13 cellular contexts compared by ENCODE assay signal in the genomic region with DNA sequence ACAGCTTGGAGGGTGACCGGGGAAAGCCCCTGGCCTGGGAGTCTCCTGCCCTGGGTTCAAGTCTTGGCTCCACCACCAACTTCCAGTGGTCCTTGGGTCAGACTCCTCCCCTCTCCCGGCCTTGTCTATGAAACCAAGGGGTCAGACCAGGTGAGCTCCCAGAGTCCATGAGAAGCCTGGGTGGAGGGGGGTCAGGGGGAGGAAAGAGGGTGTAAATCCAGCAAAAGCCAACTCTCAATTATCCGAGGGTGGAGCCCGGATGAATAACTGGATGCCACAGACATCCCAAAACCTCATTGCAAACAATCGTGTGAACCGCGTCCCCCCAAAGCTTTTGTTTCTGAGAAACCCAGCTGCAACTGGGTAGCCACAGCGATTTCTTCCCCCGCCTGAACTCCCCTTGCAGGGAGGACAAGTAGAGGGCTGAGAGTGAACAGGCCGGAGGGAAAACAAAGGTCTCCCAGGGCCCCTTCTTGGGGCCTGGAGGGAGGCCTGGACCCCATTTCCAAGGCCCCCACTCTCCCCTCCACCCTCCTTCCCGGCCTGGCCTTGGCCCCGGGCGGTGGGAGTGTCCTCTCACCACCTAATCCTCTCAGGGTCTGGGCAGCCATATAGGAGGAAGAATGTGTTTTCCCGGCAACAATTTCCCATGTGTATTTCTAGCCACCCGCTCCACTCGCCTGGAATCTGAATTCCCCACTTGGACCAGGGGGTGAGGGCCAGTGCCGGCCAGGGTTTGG. TPM values are rescaled to one million over a fixed set of nuclear protein-coding genes. Genes with fewer than 3 reads are reported as not detected.
DNase-seq lines count a peak whose midpoint lies in the region; ATAC-seq, FAIRE-seq and TF ChIP-seq lines count a peak whose summit lies in the region.
"Had no signal": no experiment of that assay in that cellular context is flagged by ENCODE, and none has a peak within 500 bp of the region (broad histone marks: within the 10 kb centered on the region; RNA-seq: fewer than 3 reads in every experiment).

No MANE protein-coding gene starts in this region.

- TF ChIP-seq CTCF in HepG2 (CRISPR knock-in tag; IDR thresholded peaks at IDR 0.05) (no peak), right lobe of liver (IDR thresholded peaks at IDR 0.05) (no peak), endothelial cell of umbilical vein (IDR thresholded peaks at IDR 0.05; ENCODE audit: extremely low read depth in 1 of 2, insufficient read depth in 1 of 2, low read depth in 1 of 2, low read length in 2 of 2) (no peak), osteoblast (IDR thresholded peaks at IDR 0.05; ENCODE audit: extremely low read depth, low read depth, low read length) (no peak)

- 16% methylated on average over 13 of the region's 17 CpGs for WGBS in HepG2 (ENCODE audit: low lambda C conversion rate)
- WGBS in right lobe of liver (ENCODE audit: insufficient coverage, low coverage, low lambda C conversion rate, missing lambda C conversion rate): 63% methylated on average over 5 of the region's 17 CpGs
- 11 to 16% methylated on average over 17 of the region's 17 CpGs for WGBS in aorta, 2 donors

- H3K27me3 ChIP-seq in HepG2 (ENCODE audit: control insufficient read depth in 1 of 2, insufficient read depth in 2 of 2, low read length in 2 of 2) (peaks cover 3 to 53% of the 10 kb centered on the region in 2 experiments; a peak in 4 of 5 replicates), right lobe of liver (no peaks in the 10 kb centered on the region), endothelial cell of umbilical vein (ENCODE audit: control insufficient read depth in 2 of 2, insufficient read depth in 2 of 2, low read length in 2 of 2) (no peaks in the 10 kb centered on the region), osteoblast (ENCODE audit: insufficient read depth, low read length) (no peaks in the 10 kb centered on the region), aorta (ENCODE audit: control insufficient read depth in 1 of 2, insufficient read depth in 2 of 2, low read length in 1 of 2) (no peaks in the 10 kb centered on the region)

- no peak overlapping the region for H3K9ac ChIP-seq in HepG2 (ENCODE audit: insufficient read depth, low read depth, low read length)
- no peak overlapping the region for H3K9ac ChIP-seq in endothelial cell of umbilical vein (replicated peaks; ENCODE audit: extremely low read depth, insufficient read depth, low read length)

- no peaks in the 10 kb centered on the region for H3K79me2 ChIP-seq in HepG2 (ENCODE audit: insufficient read depth, low read length)
- H3K79me2 ChIP-seq in endothelial cell of umbilical vein (ENCODE audit: control insufficient read depth, insufficient read depth, low read length): peaks cover 54% of the 10 kb centered on the region
- peaks cover 71% of the 10 kb centered on the region for H3K79me2 ChIP-seq in osteoblast (ENCODE audit: insufficient read depth, low read length)

- peaks cover 83% of the 10 kb centered on the region for H3K4me1 ChIP-seq in HepG2 (ENCODE audit: insufficient read depth, low read length)
- H3K4me1 ChIP-seq in right lobe of liver: peaks cover 0 to 35% (median 7%) of the 10 kb centered on the region in 4 donors
- H3K4me1 ChIP-seq in endothelial cell of umbilical vein (ENCODE audit: control insufficient read depth, extremely low read depth, insufficient read depth, low read length): peaks cover 22% of the 10 kb centered on the region
- peaks cover 40% of the 10 kb centered on the region for H3K4me1 ChIP-seq in osteoblast (ENCODE audit: insufficient read depth, low read length)
- H3K4me1 ChIP-seq in aorta (ENCODE audit: control insufficient read depth in 1 of 2, insufficient read depth in 2 of 2, low read length in 2 of 2): no peaks in the 10 kb centered on the region

- dilution Hi-C loops in endothelial cell of umbilical vein (cut with MboI; ENCODE audit: extremely low pct_ligation_motif_present, low sequenced_read_pairs): no loop called here

- POLR2A ChIA-PET in HepG2 (lab: Yijun Ruan, JAX): interaction anchor here (0.8 to 2.6 kb wide), 6 partner anchors 10 to 65 kb away, joined by 3 to 12 read pairs (median 3); partner anchors contain the start of gene TFAP4
- POLR2A ChIA-PET in endothelial cell of umbilical vein (lab: Charles Lee): no interaction called here

- peak overlapping the region in 1 of 3 experiments; percentile 69; a peak in 1 of 6 replicates for H3K4me3 ChIP-seq in HepG2 (replicated peaks in 1 of 3; ENCODE audit: insufficient read depth in 1 of 3, low read depth in 2 of 3, low read length in 3 of 3)
- H3K4me3 ChIP-seq in right lobe of liver: no peak overlapping the region
- no peak overlapping the region for H3K4me3 ChIP-seq in endothelial cell of umbilical vein (replicated peaks in 1 of 3; ENCODE audit: insufficient read depth in 1 of 3, low read depth in 1 of 3, low read length in 3 of 3)
- H3K4me3 ChIP-seq in osteoblast (ENCODE audit: insufficient read depth, low read length): peak overlapping the region; percentile 89
- no peak overlapping the region for H3K4me3 ChIP-seq in aorta (ENCODE audit: low read length in 2 of 2)
- H3K4me3 ChIP-seq: GM12878 had no signal

- H3K27ac ChIP-seq in HepG2 (ENCODE audit: extremely low read length, insufficient read depth, low read length) (no peak overlapping the region), right lobe of liver (no peak overlapping the region), endothelial cell of umbilical vein (ENCODE audit: insufficient read depth, low read depth, low read length) (peak overlapping the region; percentile 16), osteoblast (ENCODE audit: low read depth, low read length) (peak overlapping the region; percentile 60), aorta (ENCODE audit: low read depth in 1 of 2, low read length in 2 of 2) (peak overlapping the region; percentile 39 to 72)

- CTCF ChIA-PET in HepG2 (lab: Yijun Ruan, JAX; ENCODE audit: low intra/inter-chr PET ratio, low total read pairs): no interaction called here
- CTCF ChIA-PET in endothelial cell of umbilical vein (lab: Charles Lee): interaction anchor here (0.6 to 6.0 kb wide), 4 partner anchors 10 to 45 kb away, joined by 3 to 73 read pairs (median 5); partner anchors contain the start of gene TFAP4

- BruUV-seq in HepG2 (replicated peaks; lab: Mats Ljungman, UMichigan): TSS peak; percentile 60
- BruUV-seq in endothelial cell of umbilical vein (replicated peaks; lab: Mats Ljungman, UMichigan): no TSS peak

- no peak for TF ChIP-seq RAD21 in HepG2 (CRISPR knock-in tag; IDR thresholded peaks at IDR 0.05)

- no peak for TF ChIP-seq EP300 in HepG2 (IDR thresholded peaks at IDR 0.05; ENCODE audit: low read depth in 2 of 2, low read length in 2 of 2)
- TF ChIP-seq EP300 in HepG2 (CRISPR knock-in tag; IDR thresholded peaks at IDR 0.05; ENCODE audit: borderline replicate concordance): no peak

- FAIRE-seq in HepG2 (lab: Jason Lieb, UNC): no peak
- no peak for FAIRE-seq in endothelial cell of umbilical vein (lab: Jason Lieb, UNC)
- no peak for FAIRE-seq in urothelium cell line (lab: Jason Lieb, UNC)
- FAIRE-seq: GM12878 had no signal

- DNase-seq in HepG2 (ENCODE audit: low spot score) (no peak), right lobe of liver (no peak), endothelial cell of umbilical vein (ENCODE audit: low read depth, low spot score) (no peak), osteoblast (ENCODE audit: insufficient read length, low spot score, missing footprints) (peak; percentile 94), aorta (peak in 1 of 2 donors; percentile 51), urothelium cell line (ENCODE audit: low spot score) (no peak), cortex of kidney (lab: John Stamatoyannopoulos, UW) (no peak), CD1c-positive myeloid dendritic cell (ENCODE audit: extremely low spot score) (no peak)
- DNase-seq: activated T-cell treated with anti-CD3 and anti-CD28 coated beads for 4 hours, AML-193, midbrain, NCI-H2171 had no signal

- no peak for ATAC-seq in HepG2
- no peak for ATAC-seq in right lobe of liver
- no peak for ATAC-seq in aorta (ENCODE audit: low FRiP score)

- in situ Hi-C loops in HepG2 (cut with HindIII; ENCODE audit: extremely low pct_ligation_motif_present, low pct_unique_long_range_greater_than_20kb): no loop called here

- H3K9me3 ChIP-seq in HepG2 (ENCODE audit: low read length): no peaks in the 10 kb centered on the region
- H3K9me3 ChIP-seq in right lobe of liver: no peaks in the 10 kb centered on the region
- no peaks in the 10 kb centered on the region for H3K9me3 ChIP-seq in endothelial cell of umbilical vein (replicated peaks; ENCODE audit: control insufficient read depth, insufficient read depth, low read length)
- no peaks in the 10 kb centered on the region for H3K9me3 ChIP-seq in osteoblast (ENCODE audit: low read depth, low read length)
- no peaks in the 10 kb centered on the region for H3K9me3 ChIP-seq in aorta (ENCODE audit: control insufficient read depth, low read length)

- H4K20me1 ChIP-seq in HepG2 (ENCODE audit: insufficient read depth, low read length) (0 out of 2 replicates have a peak, but pooled peaks cover 3% of the 10 kb centered on the region), endothelial cell of umbilical vein (replicated peaks; ENCODE audit: control insufficient read depth, extremely low read depth, insufficient read depth, low read length) (no peaks in the 10 kb centered on the region), osteoblast (ENCODE audit: insufficient read depth, low read length) (peaks cover 60% of the 10 kb centered on the region)

- no peaks in the 10 kb centered on the region for H3K9me1 ChIP-seq in endothelial cell of umbilical vein (replicated peaks; ENCODE audit: control insufficient read depth, extremely low read depth, insufficient read depth, low read length)

- no peak for TF ChIP-seq POLR2A in HepG2 (IDR thresholded peaks at IDR 0.05; ENCODE audit: insufficient read depth in 1 of 2, low read depth in 2 of 2, low read length in 2 of 2)
- TF ChIP-seq POLR2A in right lobe of liver (IDR thresholded peaks at IDR 0.05): no peak
- no peak for TF ChIP-seq POLR2A in endothelial cell of umbilical vein (IDR thresholded peaks at IDR 0.05; ENCODE audit: low read depth, low read length)

- H2AFZ ChIP-seq in HepG2 (ENCODE audit: low read length): no peak overlapping the region
- H2AFZ ChIP-seq in endothelial cell of umbilical vein (ENCODE audit: low read depth, low read length): no peak overlapping the region
- H2AFZ ChIP-seq in osteoblast (ENCODE audit: low read length): no peak overlapping the region

- no peaks in the 10 kb centered on the region for H3K36me3 ChIP-seq in HepG2 (replicated peaks in 1 of 2; ENCODE audit: control insufficient read depth in 1 of 2, insufficient read depth in 2 of 2, low read length in 2 of 2)
- H3K36me3 ChIP-seq in right lobe of liver: no peaks in the 10 kb centered on the region
- no peaks in the 10 kb centered on the region for H3K36me3 ChIP-seq in endothelial cell of umbilical vein (ENCODE audit: control insufficient read depth in 2 of 2, extremely low read depth in 1 of 2, insufficient read depth in 2 of 2, low read length in 2 of 2)
- H3K36me3 ChIP-seq in osteoblast (ENCODE audit: insufficient read depth, low read length): no peaks in the 10 kb centered on the region
- no peaks in the 10 kb centered on the region for H3K36me3 ChIP-seq in aorta (ENCODE audit: control insufficient read depth in 1 of 2, insufficient read depth in 2 of 2, low read length in 1 of 2)

- H3K4me2 ChIP-seq in HepG2 (ENCODE audit: low read depth, low read length): peak overlapping the region; percentile 71; the same call in 1 of the 2 replicates
- H3K4me2 ChIP-seq in endothelial cell of umbilical vein (ENCODE audit: insufficient read depth, low read length): no peak overlapping the region
- H3K4me2 ChIP-seq in osteoblast (ENCODE audit: insufficient read depth, low read length): peak overlapping the region; percentile 85

- intact Hi-C loops in HepG2 (cut with micrococcal nuclease; ENCODE audit: unreplicated experiment): no loop called here
- intact Hi-C loops in right lobe of liver (cut with DNase I): no loop called here
- intact Hi-C loops in endothelial cell of umbilical vein (cut with micrococcal nuclease): no loop called here
- intact Hi-C loops in aorta (cut with DNase I): loop anchor here in 1 of 2 donors (5.0 to 10.0 kb wide), 2 partner anchors 54 to 364 kb away; partner anchors contain the start of gene VASN

RNA-seq across cellular contexts. Expression of gene GLIS2, which starts 2.5 kb away (rescaled TPM):
- total RNA-seq in HepG2 (2016; rRNA removed; fragmentation: Illumina TruSeq; extraction: Trizol) (0.24 and 0.29 TPM in 2 replicates), right lobe of liver (1 to 10 TPM in 5 of 6 experiments, under 1 TPM in 1; 0.79 to 2.6 (median 1.4) TPM), endothelial cell of umbilical vein (10.1 and 11.3 TPM in 2 replicates), osteoblast (5.0 and 5.4 TPM in 2 replicates), aorta (10 to 100 TPM; 37.3 to 72.6 TPM)
- 1.0 and 1.1 TPM in 2 replicates for total RNA-seq in HepG2 (2016; cell fraction: cytosol; rRNA removed; fragmentation: Illumina TruSeq; extraction: Trizol; ENCODE audit: low read depth)
- total RNA-seq in HepG2 (2016; cell fraction: insoluble cytoplasmic fraction; rRNA removed; fragmentation: Illumina TruSeq; extraction: Trizol): 0.18 and 0.30 TPM in 2 replicates
- 0.59 and 0.65 TPM in 2 replicates for total RNA-seq in HepG2 (2016; cell fraction: membrane; rRNA removed; fragmentation: Illumina TruSeq; extraction: Trizol)
- 0.34 and 0.63 TPM in 2 replicates for total RNA-seq in HepG2 (2016; cell fraction: nucleus; rRNA removed; fragmentation: Illumina TruSeq; extraction: Trizol)
- polyA plus RNA-seq in HepG2 (2011; rRNA removed) (0.28 and 0.39 TPM in 2 replicates), endothelial cell of umbilical vein (4.6 and 5.1 TPM in 2 replicates), aorta (10 to 100 TPM; 12.3 to 21.3 TPM)
- 0.17 and 0.18 TPM in 2 replicates for polyA plus RNA-seq in HepG2 (2011; cell fraction: cytosol; rRNA removed)
- 1.1 and 1.3 TPM in 2 replicates for polyA plus RNA-seq in HepG2 (2011; cell fraction: nucleus; rRNA removed)
- polyA plus RNA-seq in HepG2 (2012): 0.91 and 2.0 TPM in 2 replicates
- polyA plus RNA-seq in HepG2 (2016; cell fraction: cytosol; fragmentation: Illumina TruSeq; extraction: Trizol; ENCODE audit: low read depth): 0.27 and 0.43 TPM in 2 replicates
- 0.70 and 0.86 TPM in 2 replicates for polyA plus RNA-seq in HepG2 (2016; cell fraction: insoluble cytoplasmic fraction; fragmentation: Illumina TruSeq; extraction: Trizol; ENCODE audit: low read depth)
- 1.3 and 1.4 TPM in 2 replicates for polyA plus RNA-seq in HepG2 (2016; cell fraction: membrane; fragmentation: Illumina TruSeq; extraction: Trizol; ENCODE audit: low read depth)
- 1.6 and 1.8 TPM in 2 replicates for polyA plus RNA-seq in HepG2 (2016; cell fraction: nucleus; fragmentation: Illumina TruSeq; extraction: Trizol; ENCODE audit: insufficient read depth, low read depth)
- 0.44 and 3.2 TPM in 2 replicates for polyA minus RNA-seq in HepG2 (2011; rRNA and poly(A)+ RNA removed; ENCODE audit: low replicate concordance)
- 0.18 and 0.99 TPM in 2 replicates for polyA minus RNA-seq in HepG2 (2011; cell fraction: cytosol; rRNA and poly(A)+ RNA removed)
- 0.25 and 0.52 TPM in 2 replicates for polyA minus RNA-seq in HepG2 (2011; cell fraction: nucleus; rRNA and poly(A)+ RNA removed)
- polyA plus RNA-seq in endothelial cell of umbilical vein (2011; cell fraction: cytosol; rRNA removed): 5.2 and 7.1 TPM in 2 replicates
- polyA plus RNA-seq in endothelial cell of umbilical vein (2011; cell fraction: nucleus; rRNA removed): 4.7 and 5.8 TPM in 2 replicates
- 7.3 and 11.8 TPM in 2 replicates for polyA plus RNA-seq in endothelial cell of umbilical vein (2012)
- polyA minus RNA-seq in endothelial cell of umbilical vein: 2.0 and 3.2 TPM in 2 replicates
- 7.5 TPM for polyA minus RNA-seq in endothelial cell of umbilical vein (2011; cell fraction: cytosol; rRNA and poly(A)+ RNA removed)
- polyA minus RNA-seq in endothelial cell of umbilical vein (2011; cell fraction: nucleus; rRNA and poly(A)+ RNA removed): 1.0 and 2.9 TPM in 2 replicates

RNA-seq across cellular contexts. Expression of gene PAM16, which starts 32.8 kb away (rescaled TPM):
- 39.5 and 51.8 TPM in 2 replicates for total RNA-seq in HepG2 (2016; rRNA removed; fragmentation: Illumina TruSeq; extraction: Trizol)
- 62.7 and 78.9 TPM in 2 replicates for total RNA-seq in HepG2 (2016; cell fraction: cytosol; rRNA removed; fragmentation: Illumina TruSeq; extraction: Trizol; ENCODE audit: low read depth)
- 44.0 and 55.1 TPM in 2 replicates for total RNA-seq in HepG2 (2016; cell fraction: insoluble cytoplasmic fraction; rRNA removed; fragmentation: Illumina TruSeq; extraction: Trizol)
- total RNA-seq in HepG2 (2016; cell fraction: membrane; rRNA removed; fragmentation: Illumina TruSeq; extraction: Trizol): 48.0 and 59.1 TPM in 2 replicates
- total RNA-seq in HepG2 (2016; cell fraction: nucleus; rRNA removed; fragmentation: Illumina TruSeq; extraction: Trizol): 21.8 and 30.9 TPM in 2 replicates
- 51.5 and 64.5 TPM in 2 replicates for polyA plus RNA-seq in HepG2 (2011; rRNA removed)
- polyA plus RNA-seq in HepG2 (2011; cell fraction: cytosol; rRNA removed): 79.1 and 106 TPM in 2 replicates
- 59.7 and 63.8 TPM in 2 replicates for polyA plus RNA-seq in HepG2 (2011; cell fraction: nucleus; rRNA removed)
- 28.9 and 43.2 TPM in 2 replicates for polyA plus RNA-seq in HepG2 (2012)
- polyA plus RNA-seq in HepG2 (2016; cell fraction: cytosol; fragmentation: Illumina TruSeq; extraction: Trizol; ENCODE audit: low read depth): 51.5 and 69.1 TPM in 2 replicates
- 31.2 and 31.7 TPM in 2 replicates for polyA plus RNA-seq in HepG2 (2016; cell fraction: insoluble cytoplasmic fraction; fragmentation: Illumina TruSeq; extraction: Trizol; ENCODE audit: low read depth)
- 35.5 and 47.0 TPM in 2 replicates for polyA plus RNA-seq in HepG2 (2016; cell fraction: membrane; fragmentation: Illumina TruSeq; extraction: Trizol; ENCODE audit: low read depth)
- 70.3 and 85.7 TPM in 2 replicates for polyA plus RNA-seq in HepG2 (2016; cell fraction: nucleus; fragmentation: Illumina TruSeq; extraction: Trizol; ENCODE audit: insufficient read depth, low read depth)
- polyA minus RNA-seq in HepG2 (2011; rRNA and poly(A)+ RNA removed; ENCODE audit: low replicate concordance): 22.9 and 24.5 TPM in 2 replicates
- 13.2 and 17.4 TPM in 2 replicates for polyA minus RNA-seq in HepG2 (2011; cell fraction: cytosol; rRNA and poly(A)+ RNA removed)
- 12.3 and 12.9 TPM in 2 replicates for polyA minus RNA-seq in HepG2 (2011; cell fraction: nucleus; rRNA and poly(A)+ RNA removed)
- total RNA-seq in right lobe of liver: 10 to 100 TPM; 27.9 to 45.9 (median 32.8) TPM
- total RNA-seq in endothelial cell of umbilical vein: 35.8 and 40.0 TPM in 2 replicates
- 67.2 and 76.2 TPM in 2 replicates for polyA plus RNA-seq in endothelial cell of umbilical vein
- 44.4 and 44.5 TPM in 2 replicates for polyA plus RNA-seq in endothelial cell of umbilical vein (2011; cell fraction: cytosol; rRNA removed)
- polyA plus RNA-seq in endothelial cell of umbilical vein (2011; cell fraction: nucleus; rRNA removed): 29.7 and 31.7 TPM in 2 replicates
- 30.5 and 35.6 TPM in 2 replicates for polyA plus RNA-seq in endothelial cell of umbilical vein (2012)
- polyA minus RNA-seq in endothelial cell of umbilical vein: 13.0 and 13.5 TPM in 2 replicates
- polyA minus RNA-seq in endothelial cell of umbilical vein (2011; cell fraction: cytosol; rRNA and poly(A)+ RNA removed): 10.9 TPM
- 10.6 and 12.3 TPM in 2 replicates for polyA minus RNA-seq in endothelial cell of umbilical vein (2011; cell fraction: nucleus; rRNA and poly(A)+ RNA removed)
- 17.4 and 18.6 TPM in 2 replicates for total RNA-seq in osteoblast
- 10 to 100 TPM; 23.6 to 25.5 TPM for total RNA-seq in aorta
- polyA plus RNA-seq in aorta: 10 to 100 TPM; 41.7 to 65.2 TPM

RNA-seq across cellular contexts. Expression of gene TFAP4, which starts 45.5 kb away (rescaled TPM):
- total RNA-seq in HepG2 (2016; rRNA removed; fragmentation: Illumina TruSeq; extraction: Trizol) (10.4 and 12.2 TPM in 2 replicates), right lobe of liver (1 to 10 TPM; 2.6 to 5.8 (median 3.7) TPM), endothelial cell of umbilical vein (11.1 and 12.4 TPM in 2 replicates), osteoblast (6.5 and 9.1 TPM in 2 replicates), aorta (1 to 10 TPM; 3.8 to 8.0 TPM)
- 22.0 and 26.0 TPM in 2 replicates for total RNA-seq in HepG2 (2016; cell fraction: cytosol; rRNA removed; fragmentation: Illumina TruSeq; extraction: Trizol; ENCODE audit: low read depth)
- total RNA-seq in HepG2 (2016; cell fraction: insoluble cytoplasmic fraction; rRNA removed; fragmentation: Illumina TruSeq; extraction: Trizol): 8.6 and 13.4 TPM in 2 replicates
- 16.4 and 17.5 TPM in 2 replicates for total RNA-seq in HepG2 (2016; cell fraction: membrane; rRNA removed; fragmentation: Illumina TruSeq; extraction: Trizol)
- 6.4 and 7.5 TPM in 2 replicates for total RNA-seq in HepG2 (2016; cell fraction: nucleus; rRNA removed; fragmentation: Illumina TruSeq; extraction: Trizol)
- polyA plus RNA-seq in HepG2 (2011; rRNA removed) (13.0 and 15.6 TPM in 2 replicates), endothelial cell of umbilical vein (3.0 and 3.4 TPM in 2 replicates), aorta (1 to 10 TPM; 1.0 to 2.9 TPM)
- polyA plus RNA-seq in HepG2 (2011; cell fraction: cytosol; rRNA removed): 4.7 and 8.9 TPM in 2 replicates
- polyA plus RNA-seq in HepG2 (2011; cell fraction: nucleus; rRNA removed): 12.3 and 16.1 TPM in 2 replicates
- polyA plus RNA-seq in HepG2 (2012): 9.9 and 12.9 TPM in 2 replicates
- 4.9 and 5.3 TPM in 2 replicates for polyA plus RNA-seq in HepG2 (2016; cell fraction: cytosol; fragmentation: Illumina TruSeq; extraction: Trizol; ENCODE audit: low read depth)
- polyA plus RNA-seq in HepG2 (2016; cell fraction: insoluble cytoplasmic fraction; fragmentation: Illumina TruSeq; extraction: Trizol; ENCODE audit: low read depth): 13.4 and 17.4 TPM in 2 replicates
- 7.5 and 7.9 TPM in 2 replicates for polyA plus RNA-seq in HepG2 (2016; cell fraction: membrane; fragmentation: Illumina TruSeq; extraction: Trizol; ENCODE audit: low read depth)
- polyA plus RNA-seq in HepG2 (2016; cell fraction: nucleus; fragmentation: Illumina TruSeq; extraction: Trizol; ENCODE audit: insufficient read depth, low read depth): 20.3 and 24.4 TPM in 2 replicates
- polyA minus RNA-seq in HepG2 (2011; rRNA and poly(A)+ RNA removed; ENCODE audit: low replicate concordance): 36.2 and 88.6 TPM in 2 replicates
- 18.4 and 24.2 TPM in 2 replicates for polyA minus RNA-seq in HepG2 (2011; cell fraction: cytosol; rRNA and poly(A)+ RNA removed)
- polyA minus RNA-seq in HepG2 (2011; cell fraction: nucleus; rRNA and poly(A)+ RNA removed): 6.2 and 8.5 TPM in 2 replicates
- polyA plus RNA-seq in endothelial cell of umbilical vein (2011; cell fraction: cytosol; rRNA removed): 3.9 and 5.0 TPM in 2 replicates
- 6.1 TPM in 2 replicates for polyA plus RNA-seq in endothelial cell of umbilical vein (2011; cell fraction: nucleus; rRNA removed)
- polyA plus RNA-seq in endothelial cell of umbilical vein (2012): 3.6 and 5.8 TPM in 2 replicates
- 5.3 and 12.7 TPM in 2 replicates for polyA minus RNA-seq in endothelial cell of umbilical vein
- 46.0 TPM for polyA minus RNA-seq in endothelial cell of umbilical vein (2011; cell fraction: cytosol; rRNA and poly(A)+ RNA removed)
- polyA minus RNA-seq in endothelial cell of umbilical vein (2011; cell fraction: nucleus; rRNA and poly(A)+ RNA removed): 2.6 and 3.7 TPM in 2 replicates

RNA-seq across cellular contexts. Expression of gene VASN, which starts 53.3 kb away (rescaled TPM):
- total RNA-seq in HepG2 (2016; rRNA removed; fragmentation: Illumina TruSeq; extraction: Trizol): 6.9 and 18.2 TPM in 2 replicates
- 2.8 and 3.3 TPM in 2 replicates for total RNA-seq in HepG2 (2016; cell fraction: cytosol; rRNA removed; fragmentation: Illumina TruSeq; extraction: Trizol; ENCODE audit: low read depth)
- total RNA-seq in HepG2 (2016; cell fraction: insoluble cytoplasmic fraction; rRNA removed; fragmentation: Illumina TruSeq; extraction: Trizol): 5.9 and 17.8 TPM in 2 replicates
- total RNA-seq in HepG2 (2016; cell fraction: membrane; rRNA removed; fragmentation: Illumina TruSeq; extraction: Trizol): 5.8 and 6.6 TPM in 2 replicates
- 22.5 and 25.6 TPM in 2 replicates for total RNA-seq in HepG2 (2016; cell fraction: nucleus; rRNA removed; fragmentation: Illumina TruSeq; extraction: Trizol)
- polyA plus RNA-seq in HepG2 (2011; rRNA removed): 8.4 and 15.5 TPM in 2 replicates
- 9.0 and 15.7 TPM in 2 replicates for polyA plus RNA-seq in HepG2 (2011; cell fraction: cytosol; rRNA removed)
- 47.1 and 58.1 TPM in 2 replicates for polyA plus RNA-seq in HepG2 (2011; cell fraction: nucleus; rRNA removed)
- 9.8 and 16.9 TPM in 2 replicates for polyA plus RNA-seq in HepG2 (2012)
- 2.3 and 2.6 TPM in 2 replicates for polyA plus RNA-seq in HepG2 (2016; cell fraction: cytosol; fragmentation: Illumina TruSeq; extraction: Trizol; ENCODE audit: low read depth)
- 7.7 and 10.2 TPM in 2 replicates for polyA plus RNA-seq in HepG2 (2016; cell fraction: insoluble cytoplasmic fraction; fragmentation: Illumina TruSeq; extraction: Trizol; ENCODE audit: low read depth)
- polyA plus RNA-seq in HepG2 (2016; cell fraction: membrane; fragmentation: Illumina TruSeq; extraction: Trizol; ENCODE audit: low read depth): 3.1 and 4.1 TPM in 2 replicates
- polyA plus RNA-seq in HepG2 (2016; cell fraction: nucleus; fragmentation: Illumina TruSeq; extraction: Trizol; ENCODE audit: insufficient read depth, low read depth): 40.8 and 43.4 TPM in 2 replicates
- polyA minus RNA-seq in HepG2 (2011; rRNA and poly(A)+ RNA removed; ENCODE audit: low replicate concordance): 1.2 and 47.2 TPM in 2 replicates
- polyA minus RNA-seq in HepG2 (2011; cell fraction: cytosol; rRNA and poly(A)+ RNA removed): 18.8 and 21.5 TPM in 2 replicates
- 32.1 and 35.9 TPM in 2 replicates for polyA minus RNA-seq in HepG2 (2011; cell fraction: nucleus; rRNA and poly(A)+ RNA removed)
- total RNA-seq in right lobe of liver: 10 to 100 TPM; 13.5 to 22.9 (median 16.8) TPM
- 0.14 and 0.42 TPM in 2 replicates for total RNA-seq in endothelial cell of umbilical vein
- polyA plus RNA-seq in endothelial cell of umbilical vein: 0.41 and 0.57 TPM in 2 replicates
- 0.09 and 0.13 TPM in 2 replicates for polyA plus RNA-seq in endothelial cell of umbilical vein (2011; cell fraction: cytosol; rRNA removed)
- polyA plus RNA-seq in endothelial cell of umbilical vein (2011; cell fraction: nucleus; rRNA removed): 0.11 and 0.18 TPM in 2 replicates
- polyA plus RNA-seq in endothelial cell of umbilical vein (2012): 0.11 and 0.20 TPM in 2 replicates
- 0.08 and 0.32 TPM in 2 replicates for polyA minus RNA-seq in endothelial cell of umbilical vein
- polyA minus RNA-seq in endothelial cell of umbilical vein (2011; cell fraction: cytosol; rRNA and poly(A)+ RNA removed): 1.3 TPM
- polyA minus RNA-seq in endothelial cell of umbilical vein (2011; cell fraction: nucleus; rRNA and poly(A)+ RNA removed): 0.29 and 0.43 TPM in 2 replicates
- 202 and 217 TPM in 2 replicates for total RNA-seq in osteoblast
- 100 to 1,000 TPM in 1 of 2 donors, 10 to 100 TPM in 1; 67.0 to 120 TPM for total RNA-seq in aorta
- 10 to 100 TPM; 21.7 to 51.3 TPM for polyA plus RNA-seq in aorta

Comparison
In these comparisons a context has a peak if more than half of its experiments do, and no peak if none do; other contexts are left out.
1. H3K27ac ChIP-seq: peak in endothelial cell of umbilical vein (single experiment), osteoblast (single experiment) and aorta (2 of 2); none in HepG2 (single experiment) and right lobe of liver (0 of 3).